15 cellular contexts compared by ENCODE assay signal in genomic region chr17:12296120-12296727, GRCh38.
A peak's percentile ranks its signal among the peaks of the same experiment; 100 is the strongest.
DNase-seq lines count a peak whose midpoint lies in the region; ATAC-seq and TF ChIP-seq lines count a peak whose summit lies in the region.
"Had no signal": no experiment of that assay in that cellular context is flagged by ENCODE, and none has a peak within 500 bp of the region (broad histone marks: within the 10 kb centered on the region; RNA-seq: fewer than 3 reads in every experiment).

No MANE protein-coding gene starts in this region.

- intact Hi-C loops in heart left ventricle (cut with DNase I) (no loop called here), prostate gland (cut with DNase I) (no loop called here), A673 (cut with micrococcal nuclease; ENCODE audit: unreplicated experiment) (no loop called here)

- TF ChIP-seq CTCF in GM12865 (IDR thresholded peaks at IDR 0.05; ENCODE audit: insufficient read depth, low read depth, low read length, missing control alignments) (no peak), astrocyte of the cerebellum (IDR thresholded peaks at IDR 0.05; ENCODE audit: low read depth, low read length, missing control alignments) (no peak), heart left ventricle (IDR thresholded peaks at IDR 0.05) (no peak), prostate gland (IDR thresholded peaks at IDR 0.05) (no peak), A673 (conservative IDR thresholded peaks at IDR 0.05; ENCODE audit: low read depth, low read length) (no peak)

- POLR2A ChIA-PET in A673 (lab: Charles Lee; ENCODE audit: low non-redundant PET) = no interaction called here

- peak overlapping the region; percentile 15 for H3K4me2 ChIP-seq in trophoblast cell (ENCODE audit: low read length)

- no peaks in the 10 kb centered on the region for H3K79me1 ChIP-seq in trophoblast cell (ENCODE audit: low read length)

- peaks cover 0 to 4% (median 0%) of the 10 kb centered on the region in 12 donors for H3K4me1 ChIP-seq in heart left ventricle
- peaks cover 0 to 2% of the 10 kb centered on the region in 2 experiments for H3K4me1 ChIP-seq in trophoblast cell (ENCODE audit: control insufficient read depth in 1 of 2, insufficient read depth in 2 of 2, low read length in 2 of 2)
- no peaks in the 10 kb centered on the region for H3K4me1 ChIP-seq in prostate gland (replicated peaks)
- no peaks in the 10 kb centered on the region for H3K4me1 ChIP-seq in A673 (ENCODE audit: insufficient read depth, low read length, poor library complexity, severe bottlenecking)

- CTCF ChIA-PET in A673 (lab: Charles Lee) = no interaction called here

- WGBS in heart left ventricle, 4 donors = 48 to 59% (median 50%) methylated on average over 7 of the region's 7 CpGs
- no CpG with 5 or more reads among the region's 7 CpGs for WGBS in trophoblast cell (ENCODE audit: extremely low coverage, insufficient coverage, insufficient read length)
- WGBS in prostate gland = 31% methylated on average over 7 of the region's 7 CpGs

- peaks cover 5% of the 10 kb centered on the region for H3K9me3 Mint-ChIP-seq in activated T-helper 17 cell treated with anti-CD3 and anti-CD28 coated beads, Interleukin-2, amount 50 U/mL, for 72 hours

- H3K4me3 Mint-ChIP-seq in activated T-helper 17 cell treated with anti-CD3 and anti-CD28 coated beads, Interleukin-2, amount 50 U/mL, for 72 hours = no peak overlapping the region
- H3K4me3 Mint-ChIP-seq: activated T-helper 1 cell treated with anti-CD3 and anti-CD28 coated beads, Interleukin-12 subunit alpha, Interleukin-12 subunit beta, Interleukin-2, Interleukin-4 antibody, amounts not matched to agents 30 ng/mL and 10 ng/mL and 1 ng/mL, durations not matched to agents 14 hours and 24 hours and 36 hours; IgD-negative memory B cell had no signal

- H3K27me3 ChIP-seq in heart left ventricle (no peaks in the 10 kb centered on the region), trophoblast cell (ENCODE audit: insufficient read depth, low read length) (no peaks in the 10 kb centered on the region), prostate gland (replicated peaks; ENCODE audit: insufficient read depth) (no peaks in the 10 kb centered on the region), A673 (replicated peaks; ENCODE audit: insufficient read depth, low read depth, low read length, poor library complexity) (peaks cover 8% of the 10 kb centered on the region)
- H3K27me3 ChIP-seq: ascending aorta had no signal

- H3K27ac Mint-ChIP-seq in activated T-helper 17 cell treated with anti-CD3 and anti-CD28 coated beads, Interleukin-2, amount 50 U/mL, for 72 hours = no peak overlapping the region
- H3K27ac Mint-ChIP-seq: activated T-helper 1 cell treated with anti-CD3 and anti-CD28 coated beads, Interleukin-12 subunit alpha, Interleukin-12 subunit beta, Interleukin-2, Interleukin-4 antibody, amounts not matched to agents 30 ng/mL and 10 ng/mL and 1 ng/mL, durations not matched to agents 14 hours and 24 hours and 36 hours; IgD-negative memory B cell had no signal

- in situ Hi-C loops in astrocyte of the cerebellum (cut with HindIII; ENCODE audit: low sequenced_read_pairs) = no loop called here

- no peak overlapping the region for H3K9ac ChIP-seq in trophoblast cell (ENCODE audit: low read length)

- H2AFZ ChIP-seq in trophoblast cell (ENCODE audit: insufficient read depth, low read length, poor library complexity) = no peak overlapping the region

- H4K91ac ChIP-seq in trophoblast cell (ENCODE audit: low read depth, low read length) = no peak overlapping the region

- ATAC-seq in heart left ventricle (peak in 3 of 4 donors; percentile 58 to 75 (median 73)), HG03460 (IDR thresholded peaks at IDR 0.05; ENCODE audit: unreplicated experiment) (no peak)
- no peak for ATAC-seq in activated T-helper 17 cell treated with anti-CD3 and anti-CD28 coated beads, Interleukin-2, amount 50 U/mL, for 72 hours (replicated peaks)
- ATAC-seq: HCT116 had no signal

- H3K23ac ChIP-seq in trophoblast cell (ENCODE audit: low read length) = no peak overlapping the region

- no peak overlapping the region for H4K12ac ChIP-seq in trophoblast cell (ENCODE audit: low read depth, low read length)

- no TSS peak for BruUV-seq in A673 (replicated peaks; lab: Mats Ljungman, UMichigan)

- H3K4me3 ChIP-seq in GM12865 (ENCODE audit: low read depth, low read length) (no peak overlapping the region), astrocyte of the cerebellum (ENCODE audit: low read depth, low read length) (no peak overlapping the region), heart left ventricle (no peak overlapping the region), trophoblast cell (ENCODE audit: low read depth, low read length) (no peak overlapping the region), prostate gland (no peak overlapping the region), A673 (ENCODE audit: low read depth, low read length, poor library complexity, severe bottlenecking) (no peak overlapping the region)

- H3K27ac ChIP-seq in heart left ventricle (peak overlapping the region in 1 of 12 donors; percentile 28), trophoblast cell (ENCODE audit: low read depth, low read length) (no peak overlapping the region), prostate gland (no peak overlapping the region), A673 (ENCODE audit: low read depth, low read length, poor library complexity, severe bottlenecking) (no peak overlapping the region)
- H3K27ac ChIP-seq: C4-2B had no signal

- H4K8ac ChIP-seq in trophoblast cell (ENCODE audit: low read depth, low read length) = no peak overlapping the region

- no peaks in the 10 kb centered on the region for H3K4me1 Mint-ChIP-seq in activated T-helper 17 cell treated with anti-CD3 and anti-CD28 coated beads, Interleukin-2, amount 50 U/mL, for 72 hours
- H3K4me1 Mint-ChIP-seq: IgD-negative memory B cell had no signal

- no peak overlapping the region for H3K4ac ChIP-seq in trophoblast cell (ENCODE audit: low read depth, low read length)

- no peaks in the 10 kb centered on the region for H3K9me3 ChIP-seq in heart left ventricle
- H3K9me3 ChIP-seq in trophoblast cell (ENCODE audit: insufficient read depth, low read depth, low read length) = no peaks in the 10 kb centered on the region
- no peaks in the 10 kb centered on the region for H3K9me3 ChIP-seq in prostate gland
- no peaks in the 10 kb centered on the region for H3K9me3 ChIP-seq in A673 (ENCODE audit: low read depth, low read length, poor library complexity, severe bottlenecking)
- H3K9me3 ChIP-seq: ascending aorta had no signal

- no peaks in the 10 kb centered on the region for H3K79me2 ChIP-seq in trophoblast cell (ENCODE audit: control insufficient read depth, insufficient read depth, low read length, poor library complexity)

- TF ChIP-seq POLR2A in heart left ventricle (IDR thresholded peaks at IDR 0.05) (no peak), prostate gland (IDR thresholded peaks at IDR 0.05) (no peak)

- H3K18ac ChIP-seq in trophoblast cell (ENCODE audit: low read length) = no peak overlapping the region

- H3K36me3 ChIP-seq in heart left ventricle (no peaks in the 10 kb centered on the region), trophoblast cell (ENCODE audit: control insufficient read depth in 1 of 2, insufficient read depth in 2 of 2, low read length in 2 of 2) (no peaks in the 10 kb centered on the region), prostate gland (no peaks in the 10 kb centered on the region), A673 (ENCODE audit: insufficient read depth, low read length, poor library complexity, severe bottlenecking) (no peaks in the 10 kb centered on the region)
- H3K36me3 ChIP-seq: ascending aorta had no signal

- no peak overlapping the region for H2AK5ac ChIP-seq in trophoblast cell (ENCODE audit: low read length)

- no peak overlapping the region for H2BK5ac ChIP-seq in trophoblast cell (ENCODE audit: low read depth, low read length, poor library complexity)

- H3K36me3 Mint-ChIP-seq in activated T-helper 17 cell treated with anti-CD3 and anti-CD28 coated beads, Interleukin-2, amount 50 U/mL, for 72 hours (ENCODE audit: low read depth) = no peaks in the 10 kb centered on the region
- H3K36me3 Mint-ChIP-seq: IgD-negative memory B cell had no signal

- no peak overlapping the region for H3K14ac ChIP-seq in trophoblast cell (ENCODE audit: low read length)

- no peak overlapping the region for H2BK120ac ChIP-seq in trophoblast cell (ENCODE audit: insufficient read depth, low read length, poor library complexity)

- no peak overlapping the region for H2BK12ac ChIP-seq in trophoblast cell (ENCODE audit: low read length)

- no peaks in the 10 kb centered on the region for H3K27me3 Mint-ChIP-seq in activated T-helper 17 cell treated with anti-CD3 and anti-CD28 coated beads, Interleukin-2, amount 50 U/mL, for 72 hours
- H3K27me3 Mint-ChIP-seq: IgD-negative memory B cell had no signal

- DNase-seq in GM12865 (ENCODE audit: low read depth) (peak; percentile 49), astrocyte of the cerebellum (ENCODE audit: low read depth) (peak; percentile 2), heart left ventricle (peak in 3 of 5 donors; percentile 19 to 36 (median 31)), trophoblast cell (no peak), prostate gland (ENCODE audit: low spot score) (no peak), A673 (ENCODE audit: low spot score) (no peak)
- DNase-seq: NCI-H1105, NCI-H524 treated with DMSO at 0.1 percent for 48 hours had no signal

Comparison
In these comparisons a context has a peak if more than half of its experiments do, and no peak if none do; other contexts are left out.
1. DNase-seq: peak in GM12865 (single experiment), astrocyte of the cerebellum (single experiment) and heart left ventricle (3 of 5); none in trophoblast cell (0 of 2), prostate gland (single experiment) and A673 (single experiment).
2. ATAC-seq: peak in heart left ventricle (3 of 4); none in activated T-helper 17 cell treated with anti-CD3 and anti-CD28 coated beads, Interleukin-2, amount 50 U/mL, for 72 hours (single experiment) and HG03460 (single experiment).